In genomic region chr1:149636286-149637122, GRCh38 we compare ENCODE assay signal across 8 cellular contexts. TPM values are rescaled to one million over a fixed set of nuclear protein-coding genes. Genes with fewer than 3 reads are reported as not detected.
DNase-seq lines count a peak whose midpoint lies in the region; ATAC-seq, FAIRE-seq and TF ChIP-seq lines count a peak whose summit lies in the region.
"Not testable (repeated sequence)": the region's sequence is repeated elsewhere in the genome, so short reads cannot be mapped to it uniquely, and the experiment has no call there.

No MANE protein-coding gene starts in this region.

- H3K4me1 ChIP-seq in ACC112 (ENCODE audit: control insufficient read depth, insufficient read depth, low read length, unreplicated experiment); skeletal muscle tissue (ENCODE audit: control insufficient read depth in 3 of 3, insufficient read depth in 3 of 3, low read length in 3 of 3): not testable (repeated sequence)

- DNase-seq in NCI-H226 (peak; percentile 92), bronchial epithelial cell (ENCODE audit: low read depth) (peak; percentile 87), iPS-NIHi11 (ENCODE audit: low spot score) (peak; percentile 53)
- DNase-seq in activated CD4-positive, CD25-positive, alpha-beta regulatory T cell (lab: John Stamatoyannopoulos, UW), result peak; percentile 77 to 81 (median 80)

- not testable (repeated sequence) for H3K36me3 ChIP-seq in ACC112 (ENCODE audit: insufficient read depth, low read length); bronchial epithelial cell (ENCODE audit: control insufficient read depth, insufficient read depth, low read length); skeletal muscle tissue (ENCODE audit: control insufficient read depth in 3 of 3, insufficient read depth in 3 of 3, low read length in 3 of 3)

- ATAC-seq in GM19035 (IDR thresholded peaks at IDR 0.05; ENCODE audit: unreplicated experiment), result peak; percentile 88
- ATAC-seq in HG03175 (IDR thresholded peaks at IDR 0.05; ENCODE audit: unreplicated experiment), result peak; percentile 85

- not testable (repeated sequence) for TF ChIP-seq CTCF in bronchial epithelial cell (IDR thresholded peaks at IDR 0.05; ENCODE audit: insufficient read depth, low read length, severe bottlenecking)

- not testable (repeated sequence) for H3K79me2 ChIP-seq in ACC112 (ENCODE audit: control insufficient read depth, insufficient read depth, low read length, unreplicated experiment)

- not testable (repeated sequence) for H3K27me3 ChIP-seq in ACC112 (ENCODE audit: insufficient read depth, low read length); bronchial epithelial cell (ENCODE audit: control insufficient read depth, insufficient read depth, low read length); skeletal muscle tissue (ENCODE audit: control insufficient read depth in 3 of 3, insufficient read depth in 3 of 3, low read length in 3 of 3)

- H2AFZ ChIP-seq in ACC112 (ENCODE audit: low read length, unreplicated experiment), result peak overlapping the region; percentile 1

- not testable (repeated sequence) for FAIRE-seq in bronchial epithelial cell (lab: Jason Lieb, UNC)

- peak overlapping the region; percentile 63 to 70 (median 63) for H3K9ac ChIP-seq in skeletal muscle tissue (ENCODE audit: low read depth in 1 of 3, low read length in 3 of 3)

- H3K4me3 ChIP-seq in ACC112 (ENCODE audit: low read depth, low read length) (peak overlapping the region; percentile 64), bronchial epithelial cell (ENCODE audit: low read depth, low read length) (peak overlapping the region; percentile 46), skeletal muscle tissue (ENCODE audit: low read length in 3 of 3) (peak overlapping the region; percentile 65 to 72 (median 71))

- not testable (repeated sequence) for H3K9me3 ChIP-seq in skeletal muscle tissue (ENCODE audit: control insufficient read depth in 3 of 3, low read length in 3 of 3)

- H3K27ac ChIP-seq in ACC112 (ENCODE audit: low read depth, low read length) (peak overlapping the region; percentile 84), skeletal muscle tissue (ENCODE audit: low read depth, low read length) (peak overlapping the region; percentile 62)

RNA-seq across cellular contexts. Expression of gene PPIAL4C, which starts 52.9 kb away (rescaled TPM):
- total RNA-seq in bronchial epithelial cell (not detected in 2 replicates), skeletal muscle tissue (not detected)

Comparison
In these comparisons a context has a peak if more than half of its experiments do, and no peak if none do; other contexts are left out.
1. Peak in every context shown above with its lines: DNase-seq, ATAC-seq, H3K4me3 ChIP-seq and H3K27ac ChIP-seq.